11 cellular contexts compared by ENCODE assay signal in genomic region chr10:79104264-79104954, GRCh38. TPM values are rescaled to one million over a fixed set of nuclear protein-coding genes. Genes with fewer than 3 reads are reported as not detected.
DNase-seq lines count a peak whose midpoint lies in the region; TF ChIP-seq lines count a peak whose summit lies in the region.
"Had no signal": no experiment of that assay in that cellular context is flagged by ENCODE, and none has a peak within 500 bp of the region (broad histone marks: within the 10 kb centered on the region; RNA-seq: fewer than 3 reads in every experiment).

No MANE protein-coding gene starts in this region.

- DNase-seq in H9 (no peak), ascending aorta (ENCODE audit: low spot score in 2 of 2) (no peak), immature natural killer cell (peak; percentile 7 to 27 (median 23)), stomach (peak; percentile 75), hepatocyte (ENCODE audit: low spot score) (no peak), superior temporal gyrus (ENCODE audit: extremely low spot score) (no peak)
- no peak for DNase-seq in activated T-cell treated with anti-CD3 and anti-CD28 coated beads, Interleukin-2, amount 50 U/mL, for 1 hour
- DNase-seq in effector CD4-positive, alpha-beta T cell = no peak
- DNase-seq: activated CD8-positive, alpha-beta T cell treated with anti-CD3 and anti-CD28 coated beads for 36 hours; NCI-H1417; SHP77 treated with DMSO at 0.1 percent for 48 hours had no signal

- H3K4ac ChIP-seq in H9 (ENCODE audit: low read depth, low read length) = no peak overlapping the region

- H2AFZ ChIP-seq in H9 (ENCODE audit: low read length) (no peak overlapping the region), hepatocyte (no peak overlapping the region)

- H3K79me1 ChIP-seq in H9 (ENCODE audit: insufficient read depth, low read depth, low read length, poor library complexity, severe bottlenecking) = peaks cover 10% of the 10 kb centered on the region

- H2BK12ac ChIP-seq in H9 (ENCODE audit: insufficient read length, low read depth, low read length) = no peak overlapping the region

- H3K23ac ChIP-seq in H9 (ENCODE audit: insufficient read length, low read depth, low read length) = no peak overlapping the region

- intact Hi-C loops in ascending aorta (cut with DNase I) = no loop called here
- intact Hi-C loops in stomach (cut with DNase I; ENCODE audit: low total_unique reads) = no loop called here

- WGBS in H9 (ENCODE audit: extremely low coverage, insufficient read length, low lambda C conversion rate) = no CpG with 5 or more reads among the region's 10 CpGs
- 40 to 51% (median 43%) methylated on average over 10 of the region's 10 CpGs for WGBS in stomach, 5 donors
- WGBS in hepatocyte (ENCODE audit: low lambda C conversion rate, missing lambda C conversion rate) = 86% methylated on average over 10 of the region's 10 CpGs

- H3K4me1 Mint-ChIP-seq in H9 (peaks cover 61 to 74% of the 10 kb centered on the region in 2 experiments), immature natural killer cell (peaks cover 83 to 88% of the 10 kb centered on the region in 2 donors)

- H3K4me2 ChIP-seq in H9 (ENCODE audit: insufficient read depth, insufficient read length, low read length) = no peak overlapping the region
- H3K4me2 ChIP-seq in hepatocyte = no peak overlapping the region

- no peaks in the 10 kb centered on the region for H3K9me2 ChIP-seq in hepatocyte (replicated peaks; ENCODE audit: insufficient read depth)

- no peak overlapping the region for H3K18ac ChIP-seq in H9 (ENCODE audit: insufficient read length, low read depth, low read length)

- H3K36me3 ChIP-seq in ascending aorta (no peaks in the 10 kb centered on the region), stomach (peaks cover 0 to 5% (median 0%) of the 10 kb centered on the region in 4 donors), hepatocyte (replicated peaks; ENCODE audit: insufficient read depth, low read depth) (no peaks in the 10 kb centered on the region)

- no peak overlapping the region for H4K8ac ChIP-seq in H9 (replicated peaks; ENCODE audit: insufficient read length, low read depth, low read length)

- no peak overlapping the region for H3K56ac ChIP-seq in H9 (ENCODE audit: insufficient read length, low read depth, low read length)

- no peaks in the 10 kb centered on the region for H3K36me3 Mint-ChIP-seq in H9 (ENCODE audit: insufficient read depth in 1 of 3, low read depth in 3 of 3)
- no peaks in the 10 kb centered on the region for H3K36me3 Mint-ChIP-seq in immature natural killer cell

- H3K23me2 ChIP-seq in H9 (ENCODE audit: insufficient read length, low read depth, low read length, poor library complexity, severe bottlenecking) = no peaks in the 10 kb centered on the region

- H3K79me2 ChIP-seq in H9 (ENCODE audit: insufficient read depth, low read length) (peaks cover 13% of the 10 kb centered on the region; the same call in 1 of the 2 replicates), hepatocyte (peaks cover 100% of the 10 kb centered on the region)

- H3K4me3 Mint-ChIP-seq in H9 = no peak overlapping the region
- peak overlapping the region; percentile 3 to 72 (median 51) for H3K4me3 Mint-ChIP-seq in immature natural killer cell
- H3K4me3 Mint-ChIP-seq: activated CD8-positive, alpha-beta T cell treated with anti-CD3 and anti-CD28 coated beads for 36 hours had no signal

- H3K4me1 ChIP-seq in H9 (ENCODE audit: insufficient read depth, low read length) (peaks cover 11% of the 10 kb centered on the region; the same call in 1 of the 2 replicates), ascending aorta (peaks cover 26 to 50% of the 10 kb centered on the region in 2 donors), stomach (peaks cover 69 to 100% (median 95%) of the 10 kb centered on the region in 4 donors), hepatocyte (ENCODE audit: insufficient read depth) (peaks cover 33% of the 10 kb centered on the region)

- no peak overlapping the region for H2BK20ac ChIP-seq in H9 (ENCODE audit: low read depth, low read length, poor library complexity, severe bottlenecking)

- no peak overlapping the region for H4K5ac ChIP-seq in H9 (ENCODE audit: insufficient read length, low read depth, low read length)

- H2BK5ac ChIP-seq in H9 (ENCODE audit: insufficient read length, low read length) = no peak overlapping the region

- no peaks in the 10 kb centered on the region; a peak in 1 of 5 replicates for H3K9me3 Mint-ChIP-seq in H9
- no peaks in the 10 kb centered on the region for H3K9me3 Mint-ChIP-seq in immature natural killer cell
- H3K9me3 Mint-ChIP-seq: activated CD8-positive, alpha-beta T cell treated with anti-CD3 and anti-CD28 coated beads for 36 hours had no signal

- no peak overlapping the region for H3K9ac ChIP-seq in H9 (ENCODE audit: extremely low read depth, insufficient read length, low read length)

- H3K27ac Mint-ChIP-seq in H9 = peak overlapping the region in 2 of 3 experiments; percentile 13 to 50; a peak in 5 of 7 replicates
- H3K27ac Mint-ChIP-seq in immature natural killer cell = peak overlapping the region in 2 of 6 donors; percentile 43 to 86
- H3K27ac Mint-ChIP-seq: activated CD8-positive, alpha-beta T cell treated with anti-CD3 and anti-CD28 coated beads for 36 hours had no signal

- H3K14ac ChIP-seq in H9 (ENCODE audit: insufficient read depth, low read length) = no peak overlapping the region

- TF ChIP-seq CTCF in H9 (conservative IDR thresholded peaks at IDR 0.05) (no peak), ascending aorta (IDR thresholded peaks at IDR 0.05) (no peak), stomach (IDR thresholded peaks at IDR 0.05) (no peak), hepatocyte (IDR thresholded peaks at IDR 0.05; ENCODE audit: poor library complexity) (no peak)

- no peak for TF ChIP-seq EP300 in stomach (IDR thresholded peaks at IDR 0.05)

- no peak overlapping the region for H2BK15ac ChIP-seq in H9 (ENCODE audit: low read depth, low read length)

- no peaks in the 10 kb centered on the region for H3K27me3 Mint-ChIP-seq in H9 (ENCODE audit: low read depth)
- H3K27me3 Mint-ChIP-seq in immature natural killer cell (ENCODE audit: low read depth in 3 of 3) = peaks cover 5 to 12% (median 9%) of the 10 kb centered on the region in 3 donors
- H3K27me3 Mint-ChIP-seq: activated CD8-positive, alpha-beta T cell treated with anti-CD3 and anti-CD28 coated beads for 36 hours had no signal

- no peak for TF ChIP-seq POLR2A in stomach (IDR thresholded peaks at IDR 0.05)

- H3K27me3 ChIP-seq in H9 (ENCODE audit: insufficient read depth, low read length) = no peaks in the 10 kb centered on the region
- H3K27me3 ChIP-seq in ascending aorta = no peaks in the 10 kb centered on the region
- H3K27me3 ChIP-seq in stomach = no peaks in the 10 kb centered on the region
- H3K27me3 ChIP-seq in hepatocyte = no peaks in the 10 kb centered on the region

- H3K9me3 ChIP-seq in H9 (ENCODE audit: control insufficient read depth, low read depth, low read length) (no peaks in the 10 kb centered on the region), ascending aorta (no peaks in the 10 kb centered on the region), stomach (no peaks in the 10 kb centered on the region), hepatocyte (ENCODE audit: low read depth) (no peaks in the 10 kb centered on the region)

- H3K27ac ChIP-seq in H9 (ENCODE audit: insufficient read length, low read depth, low read length) (no peak overlapping the region), ascending aorta (peak overlapping the region; percentile 23 to 79), stomach (peak overlapping the region; percentile 42 to 83 (median 78)), hepatocyte (no peak overlapping the region)

- no peak overlapping the region for H2BK120ac ChIP-seq in H9 (ENCODE audit: low read depth, low read length, poor library complexity, severe bottlenecking)

- H3K4me3 ChIP-seq in ascending aorta = no peak overlapping the region
- no peak overlapping the region for H3K4me3 ChIP-seq in stomach
- no peak overlapping the region for H3K4me3 ChIP-seq in hepatocyte

- no peak overlapping the region for H2AK5ac ChIP-seq in H9 (ENCODE audit: insufficient read length, low read length)

- H4K91ac ChIP-seq in H9 (ENCODE audit: insufficient read length, low read depth, low read length) = no peak overlapping the region

- H3T11ph ChIP-seq in H9 (ENCODE audit: low read length) = no peak overlapping the region

- no peaks in the 10 kb centered on the region for H4K20me1 ChIP-seq in H9 (ENCODE audit: control insufficient read depth, insufficient read depth, insufficient read length)
- peaks cover 100% of the 10 kb centered on the region for H4K20me1 ChIP-seq in hepatocyte (ENCODE audit: insufficient read depth, poor library complexity, severe bottlenecking)

RNA-seq across cellular contexts. Expression of gene ZMIZ1, which starts 35.6 kb away (rescaled TPM):
- total RNA-seq in H9 (2021) = 31.8 and 36.9 TPM in 2 replicates
- total RNA-seq in ascending aorta = 96.2 TPM
- 1 to 10 TPM; 1.2 to 9.5 (median 1.8) TPM for polyA plus RNA-seq in immature natural killer cell
- total RNA-seq in stomach = 100 to 1,000 TPM in 1 of 5 donors, 10 to 100 TPM in 4; 25.9 to 103 (median 67.7) TPM
- polyA plus RNA-seq in stomach = 10 to 100 TPM; 17.7 to 20.2 (median 18.2) TPM
- total RNA-seq in hepatocyte = 16.5 and 30.9 TPM in 2 replicates
- 32.4 and 34.4 TPM in 2 replicates for polyA plus RNA-seq in hepatocyte

Comparison
In these comparisons a context has a peak if more than half of its experiments do, and no peak if none do; other contexts are left out.
1. DNase-seq: peak in immature natural killer cell (3 of 3) and stomach (single experiment); none in H9 (single experiment), ascending aorta (0 of 2), activated T-cell treated with anti-CD3 and anti-CD28 coated beads, Interleukin-2, amount 50 U/mL, for 1 hour (single experiment), hepatocyte (single experiment), effector CD4-positive, alpha-beta T cell (single experiment) and superior temporal gyrus (single experiment).
2. H3K27ac ChIP-seq: peak in ascending aorta (2 of 2) and stomach (5 of 5); none in H9 (single experiment) and hepatocyte (single experiment).
3. H3K4me3 Mint-ChIP-seq: peak in immature natural killer cell (5 of 5); none in H9 (0 of 2).